ENCODE assay signal across 27 cellular contexts in the genomic region with DNA sequence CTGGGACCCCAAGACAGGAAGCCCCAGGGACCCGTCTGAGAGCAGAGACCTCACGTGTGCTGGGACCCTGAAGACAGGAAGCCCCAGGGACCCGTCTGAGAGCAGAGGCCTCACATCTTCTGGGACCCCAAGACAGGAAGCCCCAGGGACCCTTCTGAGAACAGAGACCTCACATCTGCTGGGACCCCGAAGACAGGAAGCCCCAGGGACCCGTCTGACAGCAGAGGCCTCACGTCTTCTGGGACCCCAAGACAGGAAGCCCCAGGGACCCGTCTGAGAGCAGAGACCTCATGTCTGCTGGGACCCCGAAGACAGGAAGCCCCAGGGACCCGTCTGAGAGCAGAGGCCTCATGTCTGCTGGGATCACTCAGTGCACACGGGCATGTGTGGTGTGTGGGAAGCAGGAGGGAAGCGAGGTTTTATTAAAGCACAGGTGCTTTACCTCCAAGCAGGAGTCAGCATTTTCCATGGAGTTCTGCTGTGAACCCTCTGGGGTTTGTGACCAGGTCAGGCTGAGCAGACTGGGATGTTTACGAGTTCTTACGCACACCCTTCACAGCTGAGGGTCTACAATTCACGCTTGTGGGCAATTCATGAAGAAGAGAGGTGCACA.
"Had no signal": no experiment of that assay in that cellular context is flagged by ENCODE, and none has a peak within 500 bp of the region (broad histone marks: within the 10 kb centered on the region; RNA-seq: fewer than 3 reads in every experiment).

No MANE protein-coding gene starts in this region.

- H3K36me3 Mint-ChIP-seq: activated naive CD4-positive, alpha-beta T cell treated with anti-CD3 and anti-CD28 coated beads, Interleukin-2, amount 10 ng/mL, durations not matched to agents 7 days and 5 days; stimulated activated memory B cell treated with anti-CD40 and anti-IgM and Interleukin-4, amounts not matched to agents 10 μg/mL and 1 μg/mL and 100 μg/mL, for 72 hours; T-cell had no signal

- H3K4me3 Mint-ChIP-seq: activated naive CD4-positive, alpha-beta T cell treated with anti-CD3 and anti-CD28 coated beads, Interleukin-2, amount 10 ng/mL, durations not matched to agents 7 days and 5 days; brain; natural killer cell; stimulated activated memory B cell treated with anti-CD40 and anti-IgM and Interleukin-4, amounts not matched to agents 10 μg/mL and 1 μg/mL and 100 μg/mL, for 72 hours; T-helper 2 cell treated with Interferon-gamma antibody and Interleukin-4, amounts not matched to agents 5 μg/mL and 100 μg/mL, for 36 hours had no signal

- H3K4me1 ChIP-seq: gastroesophageal sphincter, heart left ventricle, sigmoid colon, stomach, suprapubic skin, transverse colon, uterus had no signal

- H3K36me3 ChIP-seq: gastroesophageal sphincter, heart left ventricle, sigmoid colon, stomach, suprapubic skin, transverse colon, uterus had no signal

- H3K27ac Mint-ChIP-seq: activated naive CD4-positive, alpha-beta T cell treated with anti-CD3 and anti-CD28 coated beads, Interleukin-2, amount 10 ng/mL, durations not matched to agents 7 days and 5 days; progenitor cell of endocrine pancreas; stimulated activated memory B cell treated with anti-CD40 and anti-IgM and Interleukin-4, amounts not matched to agents 10 μg/mL and 1 μg/mL and 100 μg/mL, for 72 hours; T-helper 2 cell treated with Interferon-gamma antibody and Interleukin-4, amounts not matched to agents 5 μg/mL and 100 μg/mL, for 36 hours had no signal

- H3K27ac ChIP-seq: dorsolateral prefrontal cortex, epithelial cell of prostate, gastroesophageal sphincter, heart left ventricle, sigmoid colon, stomach, suprapubic skin, transverse colon, uterus had no signal

- H3K4me2 ChIP-seq: smooth muscle cell had no signal

- DNase-seq: activated CD4-positive, alpha-beta T cell treated with anti-CD3 and anti-CD28 coated beads for 1 hour; activated CD4-positive, alpha-beta T cell treated with anti-CD3 and anti-CD28 coated beads, Interleukin-2, amount 50 U/mL, for 1 hour; activated effector memory CD4-positive, alpha-beta T cell treated with anti-CD3 and anti-CD28 coated beads, Interleukin-2, amount 50 U/mL, for 16 hours; activated naive CD4-positive, alpha-beta T cell treated with anti-CD3 and anti-CD28 coated beads, Interleukin-2, amount 10 ng/mL, durations not matched to agents 7 days and 5 days; activated T-cell treated with anti-CD3 and anti-CD28 coated beads for 4 hours; anterior cingulate cortex; caudate nucleus; dorsolateral prefrontal cortex; heart left ventricle; natural killer cell; retina; sigmoid colon; stimulated activated CD4-positive, alpha-beta T cell treated with anti-CD3 and anti-CD28 coated beads, Interleukin-15, amount 100 ng/mL, for 24 hours; stomach; transverse colon; uterus had no signal

- H3K4me1 Mint-ChIP-seq: stimulated activated memory B cell treated with anti-CD40 and anti-IgM and Interleukin-4, amounts not matched to agents 10 μg/mL and 1 μg/mL and 100 μg/mL, for 72 hours had no signal

- H3K4me3 ChIP-seq: dorsolateral prefrontal cortex, gastroesophageal sphincter, heart left ventricle, lung, sigmoid colon, smooth muscle cell, stomach, suprapubic skin, transverse colon, uterus had no signal

- H3K9me3 ChIP-seq: gastroesophageal sphincter, sigmoid colon, transverse colon, uterus had no signal

- ATAC-seq: gastroesophageal sphincter; heart left ventricle; left lobe of liver; stimulated activated memory B cell treated with anti-CD40 and anti-IgM and Interleukin-4, amounts not matched to agents 10 μg/mL and 1 μg/mL and 100 μg/mL, for 72 hours had no signal

- H3K27me3 Mint-ChIP-seq: stimulated activated memory B cell treated with anti-CD40 and anti-IgM and Interleukin-4, amounts not matched to agents 10 μg/mL and 1 μg/mL and 100 μg/mL, for 72 hours had no signal

- H3K27me3 ChIP-seq: sigmoid colon, transverse colon, uterus had no signal
